3 cellular contexts compared by ENCODE assay signal in genomic region chr7:22486597-22486996, GRCh38.
TF ChIP-seq lines count a peak whose summit lies in the region.

No MANE protein-coding gene starts in this region.

TF ChIP-seq in SK-N-SH treated with all-trans-retinoic acid at 6 μM for 48 hours, 23 proteins besides CTCF, POLR2A, EP300 and RAD21 (continued from another document):
- TF ChIP-seq ISL1 (CRISPR knock-in tag; IDR thresholded peaks at IDR 0.05) (no peak), POU6F1 (CRISPR knock-in tag; IDR thresholded peaks at IDR 0.05; ENCODE audit: borderline replicate concordance, low read depth) (no peak), ZC3H10 (CRISPR knock-in tag; IDR thresholded peaks at IDR 0.05) (no peak), CREB5 (CRISPR knock-in tag; IDR thresholded peaks at IDR 0.05; ENCODE audit: low read depth) (no peak), ZFP30 (CRISPR knock-in tag; IDR thresholded peaks at IDR 0.05) (no peak), TSHZ2 (CRISPR knock-in tag; IDR thresholded peaks at IDR 0.05) (no peak)

TF ChIP-seq in SK-N-SH, 30 proteins besides CTCF, POLR2A, EP300 and RAD21 (continued from another document):
- no peak for TF ChIP-seq USF2 (IDR thresholded peaks at IDR 0.05; ENCODE audit: borderline replicate concordance, low read depth, low read length)
- TF ChIP-seq MAX (IDR thresholded peaks at IDR 0.05; ENCODE audit: low read depth) = no peak
- no peak for TF ChIP-seq REST (IDR thresholded peaks at IDR 0.05; ENCODE audit: low read depth, low read length)
- TF ChIP-seq USF1 (IDR thresholded peaks at IDR 0.05; ENCODE audit: borderline replicate concordance, low read depth) = no peak
- no peak for TF ChIP-seq RCOR1 (IDR thresholded peaks at IDR 0.05; ENCODE audit: low read length)
- no peak for TF ChIP-seq ELF1 (IDR thresholded peaks at IDR 0.05)
- TF ChIP-seq ZBTB33 (IDR thresholded peaks at IDR 0.05; ENCODE audit: borderline replicate concordance, low read depth) = no peak
- TF ChIP-seq FOSL2 (IDR thresholded peaks at IDR 0.05; ENCODE audit: borderline replicate concordance, low read depth) = no peak
- TF ChIP-seq TCF12 (IDR thresholded peaks at IDR 0.05) = no peak
- no peak for TF ChIP-seq JUND (IDR thresholded peaks at IDR 0.05)
- TF ChIP-seq IRF3 (IDR thresholded peaks at IDR 0.05; ENCODE audit: low read depth, low read length) = no peak
- TF ChIP-seq FOXM1 (IDR thresholded peaks at IDR 0.05; ENCODE audit: low read depth) = no peak
- no peak for TF ChIP-seq FOXJ3 (CRISPR knock-in tag; IDR thresholded peaks at IDR 0.05)
- TF ChIP-seq NRF1 (IDR thresholded peaks at IDR 0.05; ENCODE audit: low read depth, low read length) = no peak
- TF ChIP-seq YY1 (IDR thresholded peaks at IDR 0.05; ENCODE audit: low read depth) = no peak
- TF ChIP-seq GABPA (IDR thresholded peaks at IDR 0.05; ENCODE audit: low read depth) = no peak
TF ChIP-seq in SK-N-SH: peak in this region for 0.

TF ChIP-seq in IMR-90, 13 proteins besides CTCF, POLR2A, EP300 and RAD21 (continued from another document):
- no peak for TF ChIP-seq USF2 (IDR thresholded peaks at IDR 0.05; ENCODE audit: low read depth, low read length)
- no peak for TF ChIP-seq ELK1 (IDR thresholded peaks at IDR 0.05; ENCODE audit: borderline replicate concordance, low read depth, low read length)
- no peak for TF ChIP-seq NFE2L2 (IDR thresholded peaks at IDR 0.05; ENCODE audit: low read depth, low read length)
- no peak for TF ChIP-seq FOS (IDR thresholded peaks at IDR 0.05; ENCODE audit: low read depth, low read length)
- no peak for TF ChIP-seq BHLHE40 (IDR thresholded peaks at IDR 0.05; ENCODE audit: low read depth, low read length)
- no peak for TF ChIP-seq CEBPB (IDR thresholded peaks at IDR 0.05; ENCODE audit: low read depth, low read length)
- no peak for TF ChIP-seq MAZ (IDR thresholded peaks at IDR 0.05; ENCODE audit: borderline replicate concordance, low read depth, low read length)
- no peak for TF ChIP-seq CHD1 (IDR thresholded peaks at IDR 0.05; ENCODE audit: low read depth, low read length)
- no peak for TF ChIP-seq RCOR1 (IDR thresholded peaks at IDR 0.05; ENCODE audit: insufficient replicate concordance, low read length)
- no peak for TF ChIP-seq MAFK (IDR thresholded peaks at IDR 0.05; ENCODE audit: low read depth, low read length)
- TF ChIP-seq MXI1 (IDR thresholded peaks at IDR 0.05; ENCODE audit: borderline replicate concordance, low read depth, low read length) = no peak
- no peak for TF ChIP-seq RFX5 (IDR thresholded peaks at IDR 0.05; ENCODE audit: low read depth, low read length)
